In the genomic region with DNA sequence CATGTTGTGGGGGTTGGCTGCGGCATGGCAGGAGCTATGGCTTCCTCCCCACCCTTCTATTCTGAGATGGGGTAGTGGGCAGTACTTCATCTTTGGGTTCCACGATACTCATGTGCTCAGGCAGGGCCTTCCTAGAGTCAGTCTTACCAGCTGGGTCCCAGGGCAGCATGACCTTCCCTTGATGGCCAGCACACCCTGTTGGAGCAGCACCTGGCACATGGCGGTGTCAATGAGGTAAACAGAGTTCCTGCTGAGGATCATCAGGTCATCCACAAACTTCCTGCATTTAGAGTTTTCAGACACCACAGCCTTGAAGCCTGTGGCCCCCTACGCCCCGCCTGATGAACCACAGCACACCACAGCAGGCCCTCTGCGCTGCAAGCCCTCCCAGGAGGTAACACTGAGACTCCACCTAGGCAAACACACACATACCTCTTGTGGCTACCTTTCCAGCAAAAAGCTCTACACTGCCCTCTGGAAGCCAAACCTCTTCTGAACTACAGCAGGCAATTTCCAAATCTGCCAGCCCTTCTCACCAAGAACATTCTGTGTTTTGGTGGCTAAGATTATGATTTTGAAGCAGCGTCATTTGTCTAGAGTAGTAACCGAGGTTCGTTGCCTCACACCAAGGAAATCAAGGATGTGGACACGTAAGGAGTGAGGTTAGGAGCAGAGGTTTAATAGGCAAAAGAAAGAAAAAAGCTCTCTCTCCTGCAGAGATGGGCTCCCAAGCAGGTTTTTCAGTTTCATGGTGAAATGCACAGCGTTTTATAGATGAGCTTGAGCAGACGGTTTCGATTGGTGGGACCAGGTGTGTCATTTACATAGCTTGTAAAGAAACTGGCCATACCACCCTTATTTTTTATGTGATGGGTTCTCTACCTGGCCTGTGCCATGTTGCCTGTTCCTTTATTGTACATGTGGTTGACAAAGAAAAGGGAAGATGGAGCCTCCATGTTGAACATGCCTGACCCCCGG, we compare ENCODE assay signal across 15 cellular contexts. TPM values are rescaled to one million over a fixed set of nuclear protein-coding genes. Genes with fewer than 3 reads are reported as not detected.
DNase-seq lines count a peak whose midpoint lies in the region; ATAC-seq, FAIRE-seq and TF ChIP-seq lines count a peak whose summit lies in the region.
"Had no signal": no experiment of that assay in that cellular context is flagged by ENCODE, and none has a peak within 500 bp of the region (broad histone marks: within the 10 kb centered on the region; RNA-seq: fewer than 3 reads in every experiment).

No MANE protein-coding gene starts in this region.

- TF ChIP-seq RAD21 in liver (IDR thresholded peaks at IDR 0.05): peak; percentile 68 to 76

- H3K27me3 ChIP-seq in DOHH2 (ENCODE audit: control insufficient read depth, low read length): no peaks in the 10 kb centered on the region
- no peaks in the 10 kb centered on the region for H3K27me3 ChIP-seq in bronchial epithelial cell (ENCODE audit: control insufficient read depth, insufficient read depth, low read length)
- H3K27me3 ChIP-seq in liver (ENCODE audit: control insufficient read depth in 4 of 4, insufficient read depth in 4 of 4, low read length in 3 of 4): no peaks in the 10 kb centered on the region
- H3K27me3 ChIP-seq: ascending aorta, suprapubic skin had no signal

- H3K4me3 ChIP-seq in DOHH2 (ENCODE audit: low read length) (peak overlapping the region; percentile 29), bronchial epithelial cell (ENCODE audit: low read depth, low read length) (no peak overlapping the region), liver (ENCODE audit: low read depth in 1 of 3, low read length in 3 of 3) (no peak overlapping the region)
- H3K4me3 ChIP-seq: ascending aorta, GM12878, suprapubic skin had no signal

- H3K36me3 ChIP-seq in DOHH2 (ENCODE audit: control insufficient read depth, low read length): no peaks in the 10 kb centered on the region
- H3K36me3 ChIP-seq in bronchial epithelial cell (ENCODE audit: control insufficient read depth, insufficient read depth, low read length): no peaks in the 10 kb centered on the region
- H3K36me3 ChIP-seq in liver (ENCODE audit: control insufficient read depth in 4 of 4, insufficient read depth in 3 of 4, low read depth in 1 of 4, low read length in 3 of 4): no peaks in the 10 kb centered on the region
- H3K36me3 ChIP-seq: ascending aorta, suprapubic skin had no signal

- no peaks in the 10 kb centered on the region for H3K9me3 ChIP-seq in DOHH2 (ENCODE audit: control insufficient read depth, insufficient read depth, low read length)
- H3K9me3 ChIP-seq in liver (ENCODE audit: control insufficient read depth in 4 of 4, low read length in 3 of 4): no peaks in the 10 kb centered on the region
- H3K9me3 ChIP-seq: ascending aorta, suprapubic skin had no signal

- H3K27ac ChIP-seq in DOHH2 (ENCODE audit: low read depth, low read length) (peak overlapping the region; percentile 8; the same call in 1 of the 2 replicates), liver (ENCODE audit: low read depth in 1 of 2, low read length in 2 of 2) (no peak overlapping the region)
- H3K27ac ChIP-seq: ascending aorta, suprapubic skin had no signal

- TF ChIP-seq CTCF in DOHH2 (IDR thresholded peaks at IDR 0.05; ENCODE audit: low read depth, low read length, poor library complexity, severe bottlenecking): peak; percentile 29
- peak; percentile 40 for TF ChIP-seq CTCF in bronchial epithelial cell (IDR thresholded peaks at IDR 0.05; ENCODE audit: insufficient read depth, low read length, severe bottlenecking)
- peak; percentile 26 for TF ChIP-seq CTCF in liver (IDR thresholded peaks at IDR 0.05; ENCODE audit: low read depth, low read length, missing input control)

- DNase-seq in NCI-H345 (lab: John Stamatoyannopoulos, UW) (peak; percentile 28), bronchial epithelial cell (ENCODE audit: low read depth) (peak; percentile 27), frontal cortex (ENCODE audit: low spot score in 2 of 2) (no peak), SHP77 (lab: John Stamatoyannopoulos, UW) (no peak), retina (no peak)
- DNase-seq: activated CD8-positive, alpha-beta memory T cell treated with anti-CD3 and anti-CD28 coated beads, Interleukin-2, amount 10 ng/mL, durations not matched to agents 7 days and 5 days; AML-193 had no signal

- 0 out of 2 replicates have a peak, but pooled peaks cover 5% of the 10 kb centered on the region for H3F3A ChIP-seq in DOHH2 (ENCODE audit: control insufficient read depth, insufficient read depth)

- H3K4me1 ChIP-seq in DOHH2 (ENCODE audit: control insufficient read depth, low read length): peaks cover 72% of the 10 kb centered on the region
- no peaks in the 10 kb centered on the region for H3K4me1 ChIP-seq in liver (ENCODE audit: control insufficient read depth in 4 of 4, insufficient read depth in 4 of 4, low read length in 3 of 4)
- H3K4me1 ChIP-seq: ascending aorta, suprapubic skin had no signal

- 85% methylated on average over 14 of the region's 14 CpGs for WGBS in liver

- H3K79me2 ChIP-seq in DOHH2 (ENCODE audit: control insufficient read depth, low read length): no peaks in the 10 kb centered on the region

- peak overlapping the region; percentile 42 for H3K4me2 ChIP-seq in DOHH2 (ENCODE audit: low read length)

- H3K9me2 ChIP-seq in DOHH2 (replicated peaks; ENCODE audit: control insufficient read depth, low read length): no peaks in the 10 kb centered on the region

- no peaks in the 10 kb centered on the region for H4K20me1 ChIP-seq in DOHH2 (ENCODE audit: control insufficient read depth, insufficient read depth, low read depth, low read length)

- ATAC-seq in HG02973 (IDR thresholded peaks at IDR 0.05; ENCODE audit: unreplicated experiment): no peak
- ATAC-seq: activated CD8-positive, alpha-beta memory T cell treated with anti-CD3 and anti-CD28 coated beads, Interleukin-2, amount 10 ng/mL, durations not matched to agents 7 days and 5 days; GM12878 had no signal

- FAIRE-seq in bronchial epithelial cell (lab: Jason Lieb, UNC): no peak
- no peak for FAIRE-seq in frontal cortex (lab: Jason Lieb, UNC)
- FAIRE-seq: GM12878, RCC 7860 had no signal

- H3K9ac ChIP-seq in liver (ENCODE audit: low read depth in 1 of 2, low read length in 2 of 2): no peak overlapping the region

TF ChIP-seq in liver, 16 proteins besides CTCF, POLR2A, EP300 and RAD21:
- TF ChIP-seq YY1 (IDR thresholded peaks at IDR 0.05) (no peak), FOXA1 (IDR thresholded peaks at IDR 0.05) (no peak), NR2F2 (IDR thresholded peaks at IDR 0.05) (no peak), SP1 (IDR thresholded peaks at IDR 0.05) (no peak), FOXA2 (IDR thresholded peaks at IDR 0.05) (no peak), RXRA (IDR thresholded peaks at IDR 0.05) (no peak), JUND (IDR thresholded peaks at IDR 0.05) (no peak)
- TF ChIP-seq, protein P1, sequence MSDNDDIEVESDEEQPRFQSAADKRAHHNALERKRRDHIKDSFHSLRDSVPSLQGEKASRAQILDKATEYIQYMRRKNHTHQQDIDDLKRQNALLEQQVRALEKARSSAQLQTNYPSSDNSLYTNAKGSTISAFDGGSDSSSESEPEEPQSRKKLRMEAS (IDR thresholded peaks at IDR 0.05): no peak
- TF ChIP-seq, protein P2, sequence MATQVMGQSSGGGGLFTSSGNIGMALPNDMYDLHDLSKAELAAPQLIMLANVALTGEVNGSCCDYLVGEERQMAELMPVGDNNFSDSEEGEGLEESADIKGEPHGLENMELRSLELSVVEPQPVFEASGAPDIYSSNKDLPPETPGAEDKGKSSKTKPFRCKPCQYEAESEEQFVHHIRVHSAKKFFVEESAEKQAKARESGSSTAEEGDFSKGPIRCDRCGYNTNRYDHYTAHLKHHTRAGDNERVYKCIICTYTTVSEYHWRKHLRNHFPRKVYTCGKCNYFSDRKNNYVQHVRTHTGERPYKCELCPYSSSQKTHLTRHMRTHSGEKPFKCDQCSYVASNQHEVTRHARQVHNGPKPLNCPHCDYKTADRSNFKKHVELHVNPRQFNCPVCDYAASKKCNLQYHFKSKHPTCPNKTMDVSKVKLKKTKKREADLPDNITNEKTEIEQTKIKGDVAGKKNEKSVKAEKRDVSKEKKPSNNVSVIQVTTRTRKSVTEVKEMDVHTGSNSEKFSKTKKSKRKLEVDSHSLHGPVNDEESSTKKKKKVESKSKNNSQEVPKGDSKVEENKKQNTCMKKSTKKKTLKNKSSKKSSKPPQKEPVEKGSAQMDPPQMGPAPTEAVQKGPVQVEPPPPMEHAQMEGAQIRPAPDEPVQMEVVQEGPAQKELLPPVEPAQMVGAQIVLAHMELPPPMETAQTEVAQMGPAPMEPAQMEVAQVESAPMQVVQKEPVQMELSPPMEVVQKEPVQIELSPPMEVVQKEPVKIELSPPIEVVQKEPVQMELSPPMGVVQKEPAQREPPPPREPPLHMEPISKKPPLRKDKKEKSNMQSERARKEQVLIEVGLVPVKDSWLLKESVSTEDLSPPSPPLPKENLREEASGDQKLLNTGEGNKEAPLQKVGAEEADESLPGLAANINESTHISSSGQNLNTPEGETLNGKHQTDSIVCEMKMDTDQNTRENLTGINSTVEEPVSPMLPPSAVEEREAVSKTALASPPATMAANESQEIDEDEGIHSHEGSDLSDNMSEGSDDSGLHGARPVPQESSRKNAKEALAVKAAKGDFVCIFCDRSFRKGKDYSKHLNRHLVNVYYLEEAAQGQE (IDR thresholded peaks at IDR 0.05): no peak

RNA-seq across cellular contexts. Expression of a gene that starts 20.3 kb away (rescaled TPM):
- total RNA-seq in bronchial epithelial cell (not detected in 2 replicates), liver (not detected), frontal cortex (not detected)
- not detected for polyA plus RNA-seq in liver
- total RNA-seq: activated CD8-positive, alpha-beta memory T cell treated with anti-CD3 and anti-CD28 coated beads, Interleukin-2, amount 10 ng/mL, durations not matched to agents 7 days and 5 days; ascending aorta; Daoy; GM12878; suprapubic skin had no signal
- polyA plus RNA-seq: GM12878 had no signal

RNA-seq across cellular contexts. Expression of a gene that starts 32.3 kb away (rescaled TPM):
- total RNA-seq in bronchial epithelial cell (0.26 and 0.51 TPM in 2 replicates), liver (1 to 10 TPM in 1 of 2 donors, not detected in 1; 1.0 TPM), frontal cortex (0.41 TPM)
- 1 to 10 TPM; 1.4 to 2.1 TPM for polyA plus RNA-seq in liver
- total RNA-seq: activated CD8-positive, alpha-beta memory T cell treated with anti-CD3 and anti-CD28 coated beads, Interleukin-2, amount 10 ng/mL, durations not matched to agents 7 days and 5 days; ascending aorta; GM12878 had no signal
- polyA plus RNA-seq: GM12878 had no signal

Comparison
In these comparisons a context has a peak if more than half of its experiments do, and no peak if none do; other contexts are left out.
1. DNase-seq: peak in NCI-H345 (single experiment) and bronchial epithelial cell (single experiment); none in frontal cortex (0 of 2), SHP77 (0 of 2) and retina (single experiment).
2. Peak in every context shown above with its lines, with median percentiles within 50 percentile points of each other: CTCF ChIP-seq.